16 cellular contexts compared by ENCODE assay signal in the genomic region with DNA sequence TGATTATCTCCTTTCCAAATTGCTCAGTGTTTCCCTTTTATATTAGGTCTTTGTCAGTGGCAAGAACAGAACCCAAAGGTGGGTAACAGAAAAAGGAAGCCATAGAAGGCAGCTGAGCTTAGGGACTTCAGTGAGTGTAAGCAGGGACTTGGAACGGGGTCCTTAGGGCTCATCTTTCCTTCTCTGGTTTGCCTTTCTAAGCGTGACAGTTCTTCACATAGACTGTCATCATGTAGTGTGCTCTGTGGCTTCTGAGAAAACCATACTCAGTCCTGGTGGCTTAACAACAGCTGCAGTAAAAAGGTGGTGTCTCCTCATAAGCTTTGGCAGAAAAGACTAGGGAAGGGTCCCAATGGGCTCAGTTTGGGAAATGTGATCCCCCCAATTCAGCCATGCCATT.
"Had no signal": no experiment of that assay in that cellular context is flagged by ENCODE, and none has a peak within 500 bp of the region (broad histone marks: within the 10 kb centered on the region; RNA-seq: fewer than 3 reads in every experiment).

No MANE protein-coding gene starts in this region.

- H3K4me1 ChIP-seq: colonic mucosa, left lung, testis had no signal

- DNase-seq: activated CD4-positive, alpha-beta T cell treated with anti-CD3 and anti-CD28 coated beads, Interleukin-2, amount 50 U/mL, for 48 hours; activated gamma-delta T cell treated with Interleukin-2 at 50 U/mL for 16 hours; activated T-cell treated with anti-CD3 and anti-CD28 coated beads, Interleukin-2, amount 50 U/mL, for 48 hours; caudate nucleus; colonic mucosa; effector memory CD4-positive, alpha-beta T cell; left lung; nephron progenitor cell; stimulated activated CD4-positive, alpha-beta T cell treated with anti-CD3 and anti-CD28 coated beads, Interleukin-15, amount 100 ng/mL, for 24 hours; stimulated activated CD4-positive, alpha-beta T cell treated with anti-CD3 and anti-CD28 coated beads, Interleukin-4, amount 100 ng/mL, for 24 hours; testis had no signal

- H3K27ac ChIP-seq: colonic mucosa, epithelial cell of prostate, gastroesophageal sphincter, left lung, testis had no signal

- ATAC-seq: activated CD4-positive, CD25-positive, alpha-beta regulatory T cell treated with anti-CD3 and anti-CD28 coated beads, Interleukin-2, amount 50 U/mL, for 24 hours; gastroesophageal sphincter; left lung had no signal

- H3K9me3 Mint-ChIP-seq: nephron progenitor cell; stimulated activated naive CD8-positive, alpha-beta T cell treated with anti-CD3 and anti-CD28 coated beads, Interleukin-15, Interleukin-2, amounts not matched to agents 100 ng/mL and 50 ng/mL, for 24 hours had no signal

- H3K27me3 Mint-ChIP-seq: stimulated activated naive CD8-positive, alpha-beta T cell treated with anti-CD3 and anti-CD28 coated beads, Interleukin-15, Interleukin-2, amounts not matched to agents 100 ng/mL and 50 ng/mL, for 24 hours had no signal

- H3K9me3 ChIP-seq: colonic mucosa, gastroesophageal sphincter, left lung, testis had no signal

- H3K27me3 ChIP-seq: colonic mucosa, gastroesophageal sphincter, left lung, testis had no signal

- H3K4me3 ChIP-seq: colonic mucosa, gastroesophageal sphincter, left lung, testis had no signal

- H3K27ac Mint-ChIP-seq: nephron progenitor cell; stimulated activated naive CD8-positive, alpha-beta T cell treated with anti-CD3 and anti-CD28 coated beads, Interleukin-15, Interleukin-2, amounts not matched to agents 100 ng/mL and 50 ng/mL, for 24 hours had no signal

- H3K36me3 ChIP-seq: colonic mucosa had no signal

- FAIRE-seq: keratinocyte had no signal

- H3K4me3 Mint-ChIP-seq: nephron progenitor cell; stimulated activated naive CD8-positive, alpha-beta T cell treated with anti-CD3 and anti-CD28 coated beads, Interleukin-15, Interleukin-2, amounts not matched to agents 100 ng/mL and 50 ng/mL, for 24 hours had no signal
